ENCODE assay signal across 33 cellular contexts in the genomic region with DNA sequence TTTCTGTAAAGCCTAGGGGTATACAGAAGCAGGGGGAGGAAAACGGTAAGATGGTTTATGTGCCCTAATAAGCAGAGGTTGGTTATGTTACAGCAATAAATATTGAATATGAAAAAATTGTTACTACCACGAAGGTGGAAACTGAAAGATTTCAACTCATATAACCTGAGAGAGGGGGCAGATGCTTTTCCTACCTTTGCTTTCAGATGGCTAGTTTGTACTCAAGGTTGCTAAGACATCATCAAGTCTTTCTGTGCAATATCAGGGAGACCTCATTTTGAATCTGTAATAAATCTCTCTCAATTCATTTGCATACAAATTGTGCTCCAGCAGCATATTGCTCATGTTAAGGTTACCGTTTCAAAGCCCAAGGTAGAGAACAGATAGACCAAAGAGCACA.
"Had no signal": no experiment of that assay in that cellular context is flagged by ENCODE, and none has a peak within 500 bp of the region (broad histone marks: within the 10 kb centered on the region; RNA-seq: fewer than 3 reads in every experiment).

No MANE protein-coding gene starts in this region.

- H3K9me3 ChIP-seq: adrenal gland, body of pancreas, breast epithelium, MG63, Peyer's patch had no signal

- H3K36me3 ChIP-seq: adrenal gland, breast epithelium, MG63, Peyer's patch had no signal

- H3K4me3 ChIP-seq: adrenal gland, body of pancreas, breast epithelium, MG63, Peyer's patch had no signal

- H3K27me3 ChIP-seq: adrenal gland, body of pancreas, breast epithelium, MG63, Peyer's patch had no signal

- ATAC-seq: activated naive CD4-positive, alpha-beta T cell treated with anti-CD3 and anti-CD28 coated beads, Interleukin-2, amount 50 U/mL, for 72 hours; activated T-cell treated with anti-CD3 and anti-CD28 coated beads, Interleukin-2, amount 50 U/mL, for 4 hours; body of pancreas; PC-3; SK-N-SH treated with all-trans-retinoic acid at 6 μM for 48 hours had no signal

- H3K27ac ChIP-seq: adrenal gland, body of pancreas, breast epithelium, Peyer's patch, VCaP had no signal

- H3K4me1 ChIP-seq: adrenal gland, body of pancreas, breast epithelium, Peyer's patch had no signal

- DNase-seq: activated B cell treated with CpG ODN at 0.5 μM for 24 hours; activated CD4-positive, alpha-beta memory T cell treated with anti-CD3 and anti-CD28 coated beads for 36 hours; activated CD4-positive, alpha-beta T cell treated with anti-CD3 and anti-CD28 coated beads for 4 hours; activated CD4-positive, alpha-beta T cell treated with anti-CD3 and anti-CD28 coated beads, Interleukin-2, amount 50 U/mL, for 1 hour; activated CD4-positive, CD25-positive, alpha-beta regulatory T cell treated with anti-CD3 and anti-CD28 coated beads, Interleukin-2, amount 50 U/mL, for 72 hours; activated CD8-positive, alpha-beta memory T cell treated with anti-CD3 and anti-CD28 coated beads, Interleukin-2, amount 50 U/mL, for 4 hours; activated gamma-delta T cell treated with Interleukin-2 at 50 U/mL for 16 hours; activated naive CD4-positive, alpha-beta T cell treated with anti-CD3 and anti-CD28 coated beads for 36 hours; activated T-cell treated with anti-CD3 and anti-CD28 coated beads for 4 hours; activated T-cell treated with anti-CD3 and anti-CD28 coated beads, Interleukin-2, amount 50 U/mL, for 4 hours; adrenal gland; body of pancreas; MG63; NCI-H1048; NCI-H1105 treated with DMSO at 0.1 percent for 48 hours; NCI-H1436; NCI-H1694; NCI-H1930; NCI-H2081 treated with DMSO at 0.1 percent for 48 hours; NCI-H226; NK-92 treated with Interleukin-12 subunit alpha and Interleukin-12 subunit beta, amount 100 ng/mL, for 24 hours; PC-3; Peyer's patch; RPMI8226; SHP77 treated with DMSO at 0.1 percent for 48 hours; SW 1271; T-helper 1 cell; T-helper 2 cell; T-helper 9 cell had no signal
